16 cellular contexts compared by ENCODE assay signal in genomic region chr1:173853074-173853473, GRCh38. TPM values are rescaled to one million over a fixed set of nuclear protein-coding genes. Genes with fewer than 3 reads are reported as not detected.
DNase-seq lines count a peak whose midpoint lies in the region; ATAC-seq and TF ChIP-seq lines count a peak whose summit lies in the region.
"Had no signal": no experiment of that assay in that cellular context is flagged by ENCODE, and none has a peak within 500 bp of the region (broad histone marks: within the 10 kb centered on the region; RNA-seq: fewer than 3 reads in every experiment).

No MANE protein-coding gene starts in this region.

- H3K27ac ChIP-seq in heart right ventricle: peak overlapping the region in 6 of 10 donors; percentile 1 to 59 (median 52)
- peak overlapping the region; percentile 26 for H3K27ac ChIP-seq in ectodermal cell (ENCODE audit: insufficient read depth, low read depth, low read length, poor library complexity, severe bottlenecking)
- no peak overlapping the region for H3K27ac ChIP-seq in transverse colon

- no peak for TF ChIP-seq POLR2A in transverse colon (IDR thresholded peaks at IDR 0.05)

- WGBS in heart right ventricle, 2 donors: 44 to 49% methylated on average over 5 of the region's 5 CpGs
- WGBS in ectodermal cell, 2 experiments: 65 to 70% methylated on average over 5 of the region's 5 CpGs
- WGBS in transverse colon (ENCODE audit: low coverage in 1 of 2), 2 donors: 58 to 70% methylated on average over 4 to 5 of the region's 5 CpGs

- no peak for TF ChIP-seq CTCF in heart right ventricle (IDR thresholded peaks at IDR 0.05)
- no peak for TF ChIP-seq CTCF in transverse colon (IDR thresholded peaks at IDR 0.05)

- DNase-seq in heart right ventricle: peak in 1 of 2 donors; percentile 8
- no peak for DNase-seq in Right ventricle myocardium superior
- DNase-seq in left kidney (ENCODE audit: low read depth, low spot score): peak; percentile 23
- DNase-seq in transverse colon: no peak
- DNase-seq in activated naive CD4-positive, alpha-beta T cell treated with anti-CD3 and anti-CD28 coated beads, Interleukin-2, amount 50 U/mL, for 72 hours (ENCODE audit: low spot score in 2 of 2): no peak
- DNase-seq: AML-193, aorta, GDM1, naive B cell, NCI-H1092 treated with DMSO at 0.1 percent for 48 hours had no signal

- H3K4me1 ChIP-seq in heart right ventricle: peaks cover 0 to 11% (median 0%) of the 10 kb centered on the region in 9 donors
- no peaks in the 10 kb centered on the region for H3K4me1 ChIP-seq in ectodermal cell (ENCODE audit: control insufficient read depth, insufficient read depth, low read length)
- no peaks in the 10 kb centered on the region for H3K4me1 ChIP-seq in transverse colon

- H3K36me3 Mint-ChIP-seq in activated naive CD4-positive, alpha-beta T cell treated with anti-CD3 and anti-CD28 coated beads, Interleukin-2, amount 50 U/mL, for 72 hours: peaks cover 6 to 23% of the 10 kb centered on the region in 2 donors

- H3K9me3 ChIP-seq in heart right ventricle: no peaks in the 10 kb centered on the region
- H3K9me3 ChIP-seq in ectodermal cell (ENCODE audit: control insufficient read depth, low read length): no peaks in the 10 kb centered on the region
- H3K9me3 ChIP-seq in transverse colon: no peaks in the 10 kb centered on the region
- H3K9me3 ChIP-seq: HAP-1 had no signal

- intact Hi-C loops in heart right ventricle (cut with DNase I): loop anchor here in 1 of 10 donors (2.0 kb wide), 1 partner anchor 64 kb away; no protein-coding TSS in a partner anchor
- intact Hi-C loops in Right ventricle myocardium superior (cut with DNase I): no loop called here
- intact Hi-C loops in transverse colon (cut with DNase I; ENCODE audit: low total_unique reads): no loop called here

- H3K36me3 ChIP-seq in heart right ventricle (peaks cover 0 to 97% (median 18%) of the 10 kb centered on the region in 9 donors), ectodermal cell (ENCODE audit: control insufficient read depth, insufficient read depth, low read length) (peaks cover 21% of the 10 kb centered on the region), transverse colon (peaks cover 0 to 57% (median 14%) of the 10 kb centered on the region in 4 donors)

- in situ Hi-C loops in transverse colon (cut with MboI; ENCODE audit: low pct_ligation_motif_present in 1 of 4, low pct_unique_long_range_greater_than_20kb in 1 of 4, low sequenced_read_pairs in 3 of 4): no loop called here

- ATAC-seq in heart right ventricle: peak in 7 of 8 donors; percentile 22 to 83 (median 60)
- ATAC-seq in Right ventricle myocardium superior (ENCODE audit: poor library complexity): no peak
- ATAC-seq in HG02678 (IDR thresholded peaks at IDR 0.05; ENCODE audit: unreplicated experiment): no peak
- ATAC-seq in GM19324 (IDR thresholded peaks at IDR 0.05; ENCODE audit: low FRiP score, unreplicated experiment): no peak
- ATAC-seq in activated naive CD4-positive, alpha-beta T cell treated with anti-CD3 and anti-CD28 coated beads, Interleukin-2, amount 50 U/mL, for 72 hours: no peak

- no peak for TF ChIP-seq EP300 in transverse colon (IDR thresholded peaks at IDR 0.05; ENCODE audit: low read depth)

- H3K27me3 ChIP-seq in heart right ventricle (no peaks in the 10 kb centered on the region), ectodermal cell (ENCODE audit: control insufficient read depth, insufficient read depth, low read length, poor library complexity, severe bottlenecking) (no peaks in the 10 kb centered on the region), transverse colon (no peaks in the 10 kb centered on the region)

- H3K4me3 ChIP-seq in heart right ventricle (no peak overlapping the region), ectodermal cell (ENCODE audit: insufficient read depth, low read depth, low read length) (no peak overlapping the region), transverse colon (no peak overlapping the region)
- H3K4me3 ChIP-seq: HAP-1 had no signal

- no peak overlapping the region for H3K27ac Mint-ChIP-seq in activated naive CD4-positive, alpha-beta T cell treated with anti-CD3 and anti-CD28 coated beads, Interleukin-2, amount 50 U/mL, for 72 hours
- H3K27ac Mint-ChIP-seq: stimulated activated naive CD8-positive, alpha-beta T cell treated with anti-CD3 and anti-CD28 coated beads, Interleukin-15, Interleukin-2, amounts not matched to agents 100 ng/mL and 50 ng/mL, for 24 hours; T-helper 2 cell treated with Interferon-gamma antibody and Interleukin-4, amounts not matched to agents 5 μg/mL and 100 μg/mL, for 36 hours had no signal

- no peaks in the 10 kb centered on the region for H3K9me3 Mint-ChIP-seq in activated naive CD4-positive, alpha-beta T cell treated with anti-CD3 and anti-CD28 coated beads, Interleukin-2, amount 50 U/mL, for 72 hours
- H3K9me3 Mint-ChIP-seq: naive B cell; stimulated activated naive CD8-positive, alpha-beta T cell treated with anti-CD3 and anti-CD28 coated beads, Interleukin-15, Interleukin-2, amounts not matched to agents 100 ng/mL and 50 ng/mL, for 24 hours; T-helper 2 cell treated with Interferon-gamma antibody and Interleukin-4, amounts not matched to agents 5 μg/mL and 100 μg/mL, for 36 hours had no signal

RNA-seq across cellular contexts. Expression of gene GAS5, which starts 14.7 kb away (rescaled TPM):
- total RNA-seq in heart right ventricle (10 to 100 TPM; 33.1 to 74.1 (median 42.4) TPM), Right ventricle myocardium superior (50.2 TPM), transverse colon (100 to 1,000 TPM in 3 of 4 donors, 10 to 100 TPM in 1; 82.7 to 435 (median 193) TPM)
- 100 to 1,000 TPM; 150 to 151 TPM for polyA plus RNA-seq in heart right ventricle
- polyA plus RNA-seq in ectodermal cell (2013, experiment 1 of 4): 586 TPM
- 627 TPM for polyA plus RNA-seq in ectodermal cell (2013, experiment 2 of 4)
- 622 TPM for polyA plus RNA-seq in ectodermal cell (2013, experiment 3 of 4)
- 679 TPM for polyA plus RNA-seq in ectodermal cell (2013, experiment 4 of 4)
- total RNA-seq in activated naive CD4-positive, alpha-beta T cell treated with anti-CD3 and anti-CD28 coated beads, Interleukin-2, amount 50 U/mL, for 72 hours: 100 to 1,000 TPM; 846 to 962 TPM

RNA-seq across cellular contexts. Expression of gene ZBTB37, which starts 15.1 kb away (rescaled TPM):
- total RNA-seq in heart right ventricle (10 to 100 TPM in 8 of 10 donors, 1 to 10 TPM in 2; 8.5 to 15.2 (median 11.3) TPM), Right ventricle myocardium superior (6.9 TPM), transverse colon (1 to 10 TPM; 4.6 to 8.3 (median 6.9) TPM)
- 1 to 10 TPM in 1 of 2 donors, under 1 TPM in 1; 0.55 to 3.4 TPM for polyA plus RNA-seq in heart right ventricle
- 7.9 TPM for polyA plus RNA-seq in ectodermal cell (2013, experiment 1 of 4)
- 9.0 TPM for polyA plus RNA-seq in ectodermal cell (2013, experiment 2 of 4)
- polyA plus RNA-seq in ectodermal cell (2013, experiment 3 of 4): 4.8 TPM
- 5.8 TPM for polyA plus RNA-seq in ectodermal cell (2013, experiment 4 of 4)
- total RNA-seq in activated naive CD4-positive, alpha-beta T cell treated with anti-CD3 and anti-CD28 coated beads, Interleukin-2, amount 50 U/mL, for 72 hours: 10 to 100 TPM in 1 of 2 donors, 1 to 10 TPM in 1; 9.5 to 21.4 TPM

RNA-seq across cellular contexts. Expression of gene CENPL, which starts 28.4 kb away (rescaled TPM):
- total RNA-seq in heart right ventricle (1 to 10 TPM; 2.4 to 7.0 (median 3.5) TPM), Right ventricle myocardium superior (2.6 TPM), transverse colon (1 to 10 TPM in 3 of 4 donors, not detected in 1; 4.3 to 6.7 (median 4.9) TPM)
- 1 to 10 TPM; 1.7 to 2.0 TPM for polyA plus RNA-seq in heart right ventricle
- polyA plus RNA-seq in ectodermal cell (2013, experiment 1 of 4): 21.2 TPM
- polyA plus RNA-seq in ectodermal cell (2013, experiment 2 of 4): 26.0 TPM
- 15.1 TPM for polyA plus RNA-seq in ectodermal cell (2013, experiment 3 of 4)
- polyA plus RNA-seq in ectodermal cell (2013, experiment 4 of 4): 17.7 TPM
- total RNA-seq in activated naive CD4-positive, alpha-beta T cell treated with anti-CD3 and anti-CD28 coated beads, Interleukin-2, amount 50 U/mL, for 72 hours: 10 to 100 TPM; 29.5 to 30.4 TPM

RNA-seq across cellular contexts. Expression of gene DARS2, which starts 28.6 kb away (rescaled TPM):
- total RNA-seq in heart right ventricle: 10 to 100 TPM; 11.3 to 22.8 (median 16.0) TPM
- polyA plus RNA-seq in heart right ventricle: 1 to 10 TPM; 5.0 to 7.2 TPM
- 12.9 TPM for total RNA-seq in Right ventricle myocardium superior
- 29.8 TPM for polyA plus RNA-seq in ectodermal cell (2013, experiment 1 of 4)
- 32.9 TPM for polyA plus RNA-seq in ectodermal cell (2013, experiment 2 of 4)
- polyA plus RNA-seq in ectodermal cell (2013, experiment 3 of 4): 23.6 TPM
- polyA plus RNA-seq in ectodermal cell (2013, experiment 4 of 4): 26.3 TPM
- total RNA-seq in transverse colon: 10 to 100 TPM; 12.0 to 19.7 (median 16.6) TPM
- 10 to 100 TPM; 31.1 to 40.7 TPM for total RNA-seq in activated naive CD4-positive, alpha-beta T cell treated with anti-CD3 and anti-CD28 coated beads, Interleukin-2, amount 50 U/mL, for 72 hours

Comparison
In these comparisons a context has a peak if more than half of its experiments do, and no peak if none do; other contexts are left out.
1. ATAC-seq: peak in heart right ventricle (7 of 8); none in Right ventricle myocardium superior (single experiment), HG02678 (single experiment), GM19324 (single experiment) and activated naive CD4-positive, alpha-beta T cell treated with anti-CD3 and anti-CD28 coated beads, Interleukin-2, amount 50 U/mL, for 72 hours (0 of 2).
2. H3K27ac ChIP-seq: peak in heart right ventricle (6 of 10) and ectodermal cell (single experiment); none in transverse colon (0 of 4).